1 cellular context compared by ENCODE assay signal in genomic region chr2:240832205-240832727, GRCh38.
A peak's percentile ranks its signal among the peaks of the same experiment; 100 is the strongest.
TF ChIP-seq lines count a peak whose summit lies in the region.

No MANE protein-coding gene starts in this region.

TF ChIP-seq in HepG2, 621 proteins besides CTCF, POLR2A, EP300 and RAD21 (continued from another document and continues in another):
- TF ChIP-seq ZNF512B (CRISPR knock-in tag; IDR thresholded peaks at IDR 0.05; ENCODE audit: borderline replicate concordance) (no peak), JDP2 (CRISPR knock-in tag; IDR thresholded peaks at IDR 0.05; ENCODE audit: borderline replicate concordance) (no peak), ZNF33A (CRISPR knock-in tag; IDR thresholded peaks at IDR 0.05; ENCODE audit: borderline replicate concordance) (no peak), MATR3 (CRISPR knock-in tag; IDR thresholded peaks at IDR 0.05) (no peak), ZNF232 (CRISPR knock-in tag; IDR thresholded peaks at IDR 0.05; ENCODE audit: borderline replicate concordance) (no peak), FUBP1 (CRISPR knock-in tag; IDR thresholded peaks at IDR 0.05; ENCODE audit: borderline replicate concordance) (no peak), ZNF225 (CRISPR knock-in tag; IDR thresholded peaks at IDR 0.05) (no peak), KDM5A (IDR thresholded peaks at IDR 0.05; ENCODE audit: borderline replicate concordance, low read length) (no peak), YY1 (IDR thresholded peaks at IDR 0.05; ENCODE audit: insufficient read depth, insufficient replicate concordance, low read depth, low read length) (no peak), BRD4 (CRISPR knock-in tag; IDR thresholded peaks at IDR 0.05) (no peak), RBM22 (optimal IDR thresholded peaks at IDR 0.05; ENCODE audit: low read length) (peak; percentile 97), TMF1 (CRISPR knock-in tag; IDR thresholded peaks at IDR 0.05; ENCODE audit: low read depth) (no peak), ZNF318 (CRISPR knock-in tag; IDR thresholded peaks at IDR 0.05) (no peak), TRIM22 (IDR thresholded peaks at IDR 0.05) (no peak), ZNF10 (CRISPR knock-in tag; IDR thresholded peaks at IDR 0.05; ENCODE audit: borderline replicate concordance, low read depth) (no peak), ZNF557 (CRISPR knock-in tag; IDR thresholded peaks at IDR 0.05) (no peak), ATM (IDR thresholded peaks at IDR 0.05; ENCODE audit: borderline replicate concordance) (no peak), SP2 (CRISPR knock-in tag; IDR thresholded peaks at IDR 0.05) (no peak), ZNF605 (CRISPR knock-in tag; IDR thresholded peaks at IDR 0.05) (no peak), DMAP1 (CRISPR knock-in tag; IDR thresholded peaks at IDR 0.05) (0 out of 2 replicates have a peak, but pooled peaks have one; percentile 8), NR0B2 (CRISPR knock-in tag; IDR thresholded peaks at IDR 0.05) (no peak), ATF3 (CRISPR knock-in tag; IDR thresholded peaks at IDR 0.05) (no peak), ZNF790 (CRISPR knock-in tag; IDR thresholded peaks at IDR 0.05; ENCODE audit: borderline replicate concordance) (no peak), ZNF766 (CRISPR knock-in tag; IDR thresholded peaks at IDR 0.05; ENCODE audit: borderline replicate concordance) (0 out of 2 replicates have a peak, but pooled peaks have one; percentile 43), ZNF781 (CRISPR knock-in tag; IDR thresholded peaks at IDR 0.05; ENCODE audit: borderline replicate concordance, not compliant biosample characterization) (no peak), POLR2G (IDR thresholded peaks at IDR 0.05; ENCODE audit: low read depth, low read length) (no peak), ZNF724P (CRISPR knock-in tag; IDR thresholded peaks at IDR 0.05; ENCODE audit: borderline replicate concordance) (no peak), ZNF343 (CRISPR knock-in tag; IDR thresholded peaks at IDR 0.05) (no peak), FLYWCH1 (CRISPR knock-in tag; IDR thresholded peaks at IDR 0.05) (no peak), SMYD3 (CRISPR knock-in tag; IDR thresholded peaks at IDR 0.05) (no peak), SP5 (CRISPR knock-in tag; IDR thresholded peaks at IDR 0.05; ENCODE audit: borderline replicate concordance, low read depth) (no peak), ASH2L (IDR thresholded peaks at IDR 0.05; ENCODE audit: insufficient read length, low read depth, low read length) (no peak), CSRNP2 (CRISPR knock-in tag; conservative IDR thresholded peaks at IDR 0.05; ENCODE audit: low read depth) (no peak), ZSCAN30 (CRISPR knock-in tag; IDR thresholded peaks at IDR 0.05) (no peak), ZNF138 (CRISPR knock-in tag; IDR thresholded peaks at IDR 0.05; ENCODE audit: low read depth) (no peak), NAIF1 (CRISPR knock-in tag; IDR thresholded peaks at IDR 0.05; ENCODE audit: borderline replicate concordance) (no peak), FOXK2 (IDR thresholded peaks at IDR 0.05) (no peak), ZNF335 (CRISPR knock-in tag; IDR thresholded peaks at IDR 0.05) (no peak), ZNF556 (CRISPR knock-in tag; IDR thresholded peaks at IDR 0.05; ENCODE audit: borderline replicate concordance) (no peak), ARNT2 (CRISPR knock-in tag; IDR thresholded peaks at IDR 0.05; ENCODE audit: low read depth) (0 out of 2 replicates have a peak, but pooled peaks have one; percentile 46), TBX3 (IDR thresholded peaks at IDR 0.05; ENCODE audit: borderline replicate concordance) (no peak), PATZ1 (CRISPR knock-in tag; IDR thresholded peaks at IDR 0.05) (peak; percentile 58; the same call in 1 of the 2 replicates), DBP (CRISPR knock-in tag; IDR thresholded peaks at IDR 0.05; ENCODE audit: not compliant biosample characterization) (no peak), ONECUT2 (CRISPR knock-in tag; IDR thresholded peaks at IDR 0.05) (no peak), SOX5 (CRISPR knock-in tag; IDR thresholded peaks at IDR 0.05; ENCODE audit: borderline replicate concordance) (no peak), STAT5B (CRISPR knock-in tag; IDR thresholded peaks at IDR 0.05) (no peak), ZNF879 (CRISPR knock-in tag; IDR thresholded peaks at IDR 0.05) (no peak), SOX6 (IDR thresholded peaks at IDR 0.05) (no peak), SOX6 (CRISPR knock-in tag; IDR thresholded peaks at IDR 0.05) (no peak)
